In the genomic region with DNA sequence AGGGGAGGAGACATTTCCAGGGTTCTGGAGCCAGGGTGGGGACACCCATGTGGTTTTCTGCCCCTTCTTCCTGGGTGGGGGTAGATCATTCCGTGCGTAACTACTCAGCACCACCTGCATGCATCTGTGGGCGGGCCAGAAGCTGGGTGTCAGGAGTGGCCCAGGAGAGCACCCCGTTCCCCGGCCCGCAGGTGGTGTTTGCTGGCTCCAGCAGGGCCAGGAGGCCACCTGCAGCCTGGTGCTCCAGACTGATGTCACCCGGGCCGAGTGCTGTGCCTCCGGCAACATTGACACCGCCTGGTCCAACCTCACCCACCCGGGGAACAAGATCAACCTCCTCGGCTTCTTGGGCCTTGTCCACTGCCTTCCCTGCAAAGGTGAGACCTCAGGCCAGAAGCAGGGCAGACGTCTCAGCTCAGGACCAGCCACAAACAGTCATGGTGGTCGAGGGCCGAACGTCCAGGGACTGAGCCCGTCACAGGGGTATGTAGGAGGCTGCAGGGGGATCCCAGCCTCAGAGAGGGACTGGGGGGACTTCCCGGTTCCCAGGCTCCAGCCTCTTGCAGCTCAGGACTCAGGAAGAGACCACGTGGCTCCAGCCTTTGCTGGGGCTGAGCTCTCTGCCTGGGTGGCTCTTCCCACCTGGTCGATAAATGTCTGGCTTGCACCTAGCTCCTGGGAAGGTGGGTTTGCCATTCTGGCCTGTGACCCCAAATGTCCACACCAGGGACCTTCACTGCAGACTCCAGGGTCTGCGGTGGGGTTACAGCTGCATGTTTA, we compare ENCODE assay signal across 10 cellular contexts. TPM values are rescaled to one million over a fixed set of nuclear protein-coding genes. Genes with fewer than 3 reads are reported as not detected.
DNase-seq lines count a peak whose midpoint lies in the region; ATAC-seq, FAIRE-seq and TF ChIP-seq lines count a peak whose summit lies in the region.
"Had no signal": no experiment of that assay in that cellular context is flagged by ENCODE, and none has a peak within 500 bp of the region (broad histone marks: within the 10 kb centered on the region; RNA-seq: fewer than 3 reads in every experiment).

No MANE protein-coding gene starts in this region.

- no peak for FAIRE-seq in astrocyte (lab: Jason Lieb, UNC)

- ATAC-seq in heart right ventricle (no peak), left ventricle myocardium superior (no peak), GM18861 (IDR thresholded peaks at IDR 0.05; ENCODE audit: unreplicated experiment) (no peak)

- H3K27me3 ChIP-seq in heart right ventricle (peaks cover 0 to 28% (median 0%) of the 10 kb centered on the region in 7 donors), astrocyte (ENCODE audit: insufficient read depth, low read length) (no peaks in the 10 kb centered on the region), liver (ENCODE audit: control insufficient read depth in 4 of 4, insufficient read depth in 4 of 4, low read length in 3 of 4) (peaks cover 0 to 2% (median 0%) of the 10 kb centered on the region in 4 donors), vagina (no peaks in the 10 kb centered on the region)

- H3K4me3 ChIP-seq in heart right ventricle (peak overlapping the region in 9 of 10 donors; percentile 45 to 72 (median 61)), astrocyte (ENCODE audit: insufficient read depth, low read depth, low read length) (peak overlapping the region; percentile 62), liver (ENCODE audit: low read depth in 1 of 3, low read length in 3 of 3) (peak overlapping the region in 1 of 3 donors; percentile 45), vagina (peak overlapping the region; percentile 59 to 72)

- TF ChIP-seq CTCF in heart right ventricle (IDR thresholded peaks at IDR 0.05) (no peak), astrocyte (IDR thresholded peaks at IDR 0.05; ENCODE audit: insufficient read depth, low read depth, low read length) (no peak), liver (IDR thresholded peaks at IDR 0.05; ENCODE audit: low read depth, low read length, missing input control) (no peak), vagina (IDR thresholded peaks at IDR 0.05) (no peak)

- peak overlapping the region; percentile 94 for H3K4me2 ChIP-seq in astrocyte (ENCODE audit: low read length)

- no peak for DNase-seq in heart right ventricle
- DNase-seq in left ventricle myocardium superior: no peak
- DNase-seq in astrocyte (ENCODE audit: low read depth): peak; percentile 58
- no peak for DNase-seq in vagina (ENCODE audit: extremely low spot score in 2 of 2)
- no peak for DNase-seq in activated effector memory CD4-positive, alpha-beta T cell treated with anti-CD3 and anti-CD28 coated beads, Interleukin-2, amount 50 U/mL, for 16 hours
- no peak for DNase-seq in AG08395 (ENCODE audit: low spot score)
- DNase-seq: activated T-cell treated with anti-CD3 and anti-CD28 coated beads for 4 hours had no signal

- H3K27ac Mint-ChIP-seq in astrocyte (ENCODE audit: unreplicated experiment): peak overlapping the region; percentile 72

- peaks cover 9% of the 10 kb centered on the region for H3K4me1 Mint-ChIP-seq in astrocyte (ENCODE audit: low read depth, unreplicated experiment)

- no peak overlapping the region for H2AFZ ChIP-seq in astrocyte (ENCODE audit: low read depth, low read length)

- 54 to 63% methylated on average over 21 of the region's 21 CpGs for WGBS in heart right ventricle, 2 donors
- WGBS in liver: 57% methylated on average over 21 of the region's 21 CpGs

- H3K27me3 Mint-ChIP-seq in astrocyte (ENCODE audit: low read depth, unreplicated experiment): peaks cover 3% of the 10 kb centered on the region

- TF ChIP-seq POLR2A in vagina (IDR thresholded peaks at IDR 0.05): no peak

- peaks cover 25% of the 10 kb centered on the region for H4K20me1 ChIP-seq in astrocyte (ENCODE audit: insufficient read depth, low read length)

- peaks cover 6% of the 10 kb centered on the region for H3K36me3 Mint-ChIP-seq in astrocyte (ENCODE audit: low read depth, unreplicated experiment)

- no peak for TF ChIP-seq RAD21 in liver (IDR thresholded peaks at IDR 0.05)

- H3K4me1 ChIP-seq in heart right ventricle (peaks cover 10 to 64% (median 41%) of the 10 kb centered on the region in 9 donors), astrocyte (ENCODE audit: insufficient read depth, low read length) (peaks cover 34% of the 10 kb centered on the region), liver (ENCODE audit: control insufficient read depth in 4 of 4, insufficient read depth in 4 of 4, low read length in 3 of 4) (peaks cover 2 to 28% (median 10%) of the 10 kb centered on the region in 4 donors), vagina (peaks cover 41% of the 10 kb centered on the region)

- H3K36me3 ChIP-seq in heart right ventricle (peaks cover 0 to 13% (median 0%) of the 10 kb centered on the region in 9 donors), astrocyte (ENCODE audit: insufficient read depth, low read length) (no peaks in the 10 kb centered on the region), liver (ENCODE audit: control insufficient read depth in 4 of 4, insufficient read depth in 3 of 4, low read depth in 1 of 4, low read length in 3 of 4) (no peaks in the 10 kb centered on the region), vagina (no peaks in the 10 kb centered on the region)

- H3K27ac ChIP-seq in heart right ventricle: peak overlapping the region; percentile 68 to 98 (median 93)
- H3K27ac ChIP-seq in astrocyte (ENCODE audit: low read depth, low read length): peak overlapping the region; percentile 91
- peak overlapping the region; percentile 32 to 61 for H3K27ac ChIP-seq in liver (ENCODE audit: low read depth in 1 of 2, low read length in 2 of 2)
- H3K27ac ChIP-seq in vagina: peak overlapping the region; percentile 99

- H3K4me3 Mint-ChIP-seq in astrocyte (ENCODE audit: unreplicated experiment): peak overlapping the region; percentile 79

- H3K79me2 ChIP-seq in astrocyte (ENCODE audit: insufficient read depth, low read length): peaks cover 26% of the 10 kb centered on the region

- no peaks in the 10 kb centered on the region for H3K9me3 ChIP-seq in heart right ventricle
- no peaks in the 10 kb centered on the region for H3K9me3 ChIP-seq in astrocyte (ENCODE audit: insufficient read depth, low read depth, low read length)
- H3K9me3 ChIP-seq in liver (ENCODE audit: control insufficient read depth in 4 of 4, low read length in 3 of 4): no peaks in the 10 kb centered on the region
- H3K9me3 ChIP-seq in vagina: no peaks in the 10 kb centered on the region

- peak overlapping the region; percentile 96 for H3K9ac ChIP-seq in astrocyte (ENCODE audit: low read length)
- no peak overlapping the region for H3K9ac ChIP-seq in liver (ENCODE audit: low read depth in 1 of 2, low read length in 2 of 2)

- intact Hi-C loops in heart right ventricle (cut with DNase I): no loop called here
- intact Hi-C loops in left ventricle myocardium superior (cut with micrococcal nuclease): no loop called here
- intact Hi-C loops in vagina (cut with DNase I): no loop called here

- H3K9me3 Mint-ChIP-seq in astrocyte (ENCODE audit: unreplicated experiment): no peaks in the 10 kb centered on the region

TF ChIP-seq in liver, 16 proteins besides CTCF, POLR2A, EP300 and RAD21:
- no peak for TF ChIP-seq HNF4A (conservative IDR thresholded peaks at IDR 0.05)
TF ChIP-seq in liver: peak in this region for 0.

RNA-seq across cellular contexts. Expression of gene FSTL3, which starts 1.6 kb away (rescaled TPM):
- total RNA-seq in heart right ventricle (100 to 1,000 TPM in 3 of 10 donors, 10 to 100 TPM in 7; 33.4 to 153 (median 77.3) TPM), left ventricle myocardium superior (24.6 TPM), astrocyte (72.0 and 78.8 TPM in 2 replicates), liver (1 to 10 TPM; 5.7 to 8.4 TPM), vagina (129 TPM)
- polyA plus RNA-seq in heart right ventricle (100 to 1,000 TPM; 118 to 279 TPM), liver (1 to 10 TPM; 2.2 to 6.3 TPM)

RNA-seq across cellular contexts. Expression of gene RNF126, which starts 14.8 kb away (rescaled TPM):
- total RNA-seq in heart right ventricle (10 to 100 TPM; 20.3 to 43.6 (median 22.5) TPM), left ventricle myocardium superior (24.4 TPM), astrocyte (58.3 and 58.5 TPM in 2 replicates), liver (10 to 100 TPM; 16.7 to 29.1 TPM), vagina (68.0 TPM)
- polyA plus RNA-seq in heart right ventricle (10 to 100 TPM; 27.1 to 46.1 TPM), liver (10 to 100 TPM; 19.1 to 32.7 TPM)

RNA-seq across cellular contexts. Expression of gene PRSS57, which starts 17.5 kb away (rescaled TPM):
- total RNA-seq in heart right ventricle (not detected), left ventricle myocardium superior (not detected), astrocyte (not detected in 2 replicates), liver (10 to 100 TPM in 1 of 2 donors, not detected in 1; 12.1 TPM), vagina (not detected)
- polyA plus RNA-seq in heart right ventricle (under 1 TPM in 1 of 2 donors, not detected in 1; 0.06 TPM), liver (under 1 TPM in 1 of 2 donors, not detected in 1; 0.10 TPM)
- total RNA-seq: NCI-H460 had no signal

RNA-seq across cellular contexts. Expression of gene PALM, which starts 30.9 kb away (rescaled TPM):
- total RNA-seq in heart right ventricle (10 to 100 TPM; 12.5 to 33.0 (median 17.7) TPM), left ventricle myocardium superior (30.1 TPM), astrocyte (60.0 and 67.3 TPM in 2 replicates), liver (1 to 10 TPM; 3.8 to 4.8 TPM), vagina (40.0 TPM)
- polyA plus RNA-seq in heart right ventricle (10 to 100 TPM; 18.9 to 36.7 TPM), liver (1 to 10 TPM in 1 of 2 donors, under 1 TPM in 1; 0.92 to 5.1 TPM)

RNA-seq across cellular contexts. Expression of gene FGF22, which starts 38.1 kb away (rescaled TPM):
- total RNA-seq in heart right ventricle (under 1 TPM in 5 of 10 donors, not detected in 5; 0.20 to 0.36 (median 0.30) TPM), left ventricle myocardium superior (not detected), astrocyte (0.25 TPM in 1 of 2 replicates, not detected in the other), liver (under 1 TPM in 1 of 2 donors, not detected in 1; 0.08 TPM), vagina (not detected)
- polyA plus RNA-seq in heart right ventricle (under 1 TPM; 0.16 to 0.44 TPM), liver (not detected)
- total RNA-seq: NCI-H460 had no signal

Comparison
In these comparisons a context has a peak if more than half of its experiments do, and no peak if none do; other contexts are left out.
1. H3K27ac ChIP-seq: peak in every context shown above with its lines; median percentile 99 in vagina; 93 in heart right ventricle; 91 in astrocyte; 46 in liver.